ENCODE assay signal across 14 cellular contexts in the genomic region with DNA sequence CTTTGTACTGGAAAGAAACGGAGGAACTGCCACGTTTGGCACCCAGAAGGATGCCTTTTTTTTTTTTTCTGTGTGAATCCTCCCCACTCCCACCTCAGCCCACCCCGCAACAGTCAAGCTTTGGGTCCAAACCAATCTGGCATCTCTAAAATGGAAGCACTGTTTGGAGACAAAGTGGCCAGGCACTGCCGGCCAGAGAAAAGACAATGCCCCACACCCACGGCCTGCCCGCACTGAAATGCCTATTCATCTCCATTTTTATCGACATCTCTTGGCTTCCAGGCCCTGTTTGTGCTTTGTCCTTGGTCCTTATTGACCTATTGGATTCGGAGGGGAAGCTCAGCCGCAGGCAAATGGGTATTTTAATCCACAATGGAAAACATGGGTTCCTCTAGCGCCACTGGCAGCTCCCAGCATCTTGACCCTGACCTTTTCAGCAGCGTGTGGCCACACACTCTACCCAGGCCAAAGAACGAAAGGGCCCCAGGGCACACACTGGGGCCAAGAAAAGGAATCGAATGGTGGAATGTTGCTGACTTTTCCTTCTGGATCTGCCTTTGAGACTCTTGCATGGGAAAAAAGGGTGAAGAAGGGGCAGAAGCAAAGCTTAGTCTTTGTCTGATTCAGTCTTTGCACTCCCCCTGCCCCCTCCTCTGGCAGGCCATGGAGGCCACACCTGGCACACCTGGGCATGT.
"Had no signal": no experiment of that assay in that cellular context is flagged by ENCODE, and none has a peak within 500 bp of the region (broad histone marks: within the 10 kb centered on the region; RNA-seq: fewer than 3 reads in every experiment).

No MANE protein-coding gene starts in this region.

- DNase-seq: activated CD4-positive, alpha-beta memory T cell treated with anti-CD3 and anti-CD28 coated beads for 36 hours; activated CD4-positive, CD25-positive, alpha-beta regulatory T cell treated with anti-CD3 and anti-CD28 coated beads, Interleukin-2, amount 50 U/mL, for 72 hours; activated gamma-delta T cell; activated T-cell treated with anti-CD3 and anti-CD28 coated beads, Interleukin-2, amount 50 U/mL, for 4 hours; aorta; esophagus squamous epithelium; foreskin fibroblast; left cardiac atrium; natural killer cell; SW 1271; transverse colon had no signal

- H3K27me3 ChIP-seq: breast epithelium had no signal

- H3K9me3 ChIP-seq: breast epithelium, esophagus squamous epithelium, transverse colon had no signal

- ATAC-seq: activated T-cell treated with anti-CD3 and anti-CD28 coated beads, Interleukin-2, amount 50 U/mL, for 4 hours; natural killer cell had no signal

- H3K36me3 ChIP-seq: breast epithelium, transverse colon had no signal

- H3K4me1 ChIP-seq: breast epithelium, esophagus squamous epithelium, transverse colon had no signal

- H3K27ac ChIP-seq: breast epithelium, esophagus squamous epithelium, skin epidermis, transverse colon had no signal

- H3K4me3 ChIP-seq: breast epithelium, esophagus squamous epithelium, lung, skin epidermis, transverse colon had no signal
